ENCODE assay signal across 1 cellular context in the genomic region with DNA sequence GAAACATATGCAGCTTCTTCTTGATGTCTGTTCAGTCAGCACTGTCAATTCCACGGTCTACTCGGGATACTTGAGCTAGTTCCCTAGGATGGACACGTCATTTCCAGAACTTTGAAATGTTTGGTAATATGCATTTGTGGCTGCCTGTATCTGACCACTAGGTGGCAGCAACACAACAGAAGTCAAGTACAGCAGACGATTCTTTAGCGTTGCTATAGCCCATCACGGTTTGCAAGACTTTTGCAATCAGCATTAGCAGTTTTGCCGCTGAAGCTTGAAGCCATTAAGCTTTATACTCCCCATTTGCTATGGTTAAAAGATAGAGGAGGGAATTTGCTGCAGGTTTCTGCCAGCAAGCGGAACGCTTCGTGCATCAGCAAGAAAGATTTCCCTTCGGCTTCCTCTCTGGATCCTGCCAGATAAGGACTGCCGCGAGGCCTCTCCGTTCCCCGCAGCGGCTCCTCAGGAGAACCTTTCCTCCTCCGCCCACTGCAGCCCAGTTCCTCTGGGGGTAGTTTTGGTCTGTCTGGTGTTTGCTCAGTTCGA.
A peak's percentile ranks its signal among the peaks of the same experiment; 100 is the strongest.
TF ChIP-seq lines count a peak whose summit lies in the region.

No MANE protein-coding gene starts in this region.

TF ChIP-seq in HepG2, 621 proteins besides CTCF, POLR2A, EP300 and RAD21 (continued from another document and continues in another):
- TF ChIP-seq, protein P1, sequence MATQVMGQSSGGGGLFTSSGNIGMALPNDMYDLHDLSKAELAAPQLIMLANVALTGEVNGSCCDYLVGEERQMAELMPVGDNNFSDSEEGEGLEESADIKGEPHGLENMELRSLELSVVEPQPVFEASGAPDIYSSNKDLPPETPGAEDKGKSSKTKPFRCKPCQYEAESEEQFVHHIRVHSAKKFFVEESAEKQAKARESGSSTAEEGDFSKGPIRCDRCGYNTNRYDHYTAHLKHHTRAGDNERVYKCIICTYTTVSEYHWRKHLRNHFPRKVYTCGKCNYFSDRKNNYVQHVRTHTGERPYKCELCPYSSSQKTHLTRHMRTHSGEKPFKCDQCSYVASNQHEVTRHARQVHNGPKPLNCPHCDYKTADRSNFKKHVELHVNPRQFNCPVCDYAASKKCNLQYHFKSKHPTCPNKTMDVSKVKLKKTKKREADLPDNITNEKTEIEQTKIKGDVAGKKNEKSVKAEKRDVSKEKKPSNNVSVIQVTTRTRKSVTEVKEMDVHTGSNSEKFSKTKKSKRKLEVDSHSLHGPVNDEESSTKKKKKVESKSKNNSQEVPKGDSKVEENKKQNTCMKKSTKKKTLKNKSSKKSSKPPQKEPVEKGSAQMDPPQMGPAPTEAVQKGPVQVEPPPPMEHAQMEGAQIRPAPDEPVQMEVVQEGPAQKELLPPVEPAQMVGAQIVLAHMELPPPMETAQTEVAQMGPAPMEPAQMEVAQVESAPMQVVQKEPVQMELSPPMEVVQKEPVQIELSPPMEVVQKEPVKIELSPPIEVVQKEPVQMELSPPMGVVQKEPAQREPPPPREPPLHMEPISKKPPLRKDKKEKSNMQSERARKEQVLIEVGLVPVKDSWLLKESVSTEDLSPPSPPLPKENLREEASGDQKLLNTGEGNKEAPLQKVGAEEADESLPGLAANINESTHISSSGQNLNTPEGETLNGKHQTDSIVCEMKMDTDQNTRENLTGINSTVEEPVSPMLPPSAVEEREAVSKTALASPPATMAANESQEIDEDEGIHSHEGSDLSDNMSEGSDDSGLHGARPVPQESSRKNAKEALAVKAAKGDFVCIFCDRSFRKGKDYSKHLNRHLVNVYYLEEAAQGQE (IDR thresholded peaks at IDR 0.05; ENCODE audit: borderline replicate concordance in 1 of 2, low read depth in 1 of 2, low read length in 2 of 2), result no peak
- no peak for TF ChIP-seq HDAC1 (CRISPR knock-in tag; IDR thresholded peaks at IDR 0.05)
- TF ChIP-seq MEIS1 (CRISPR knock-in tag; IDR thresholded peaks at IDR 0.05; ENCODE audit: borderline replicate concordance), result no peak
- TF ChIP-seq ZNF275 (CRISPR knock-in tag; IDR thresholded peaks at IDR 0.05; ENCODE audit: borderline replicate concordance), result no peak
- no peak for TF ChIP-seq HHEX (CRISPR knock-in tag; IDR thresholded peaks at IDR 0.05)
- 0 out of 2 replicates have a peak, but pooled peaks have one; percentile 40 for TF ChIP-seq SSRP1 (CRISPR knock-in tag; IDR thresholded peaks at IDR 0.05)
- 0 out of 2 replicates have a peak, but pooled peaks have one; percentile 16 for TF ChIP-seq MIXL1 (CRISPR knock-in tag; IDR thresholded peaks at IDR 0.05)
- TF ChIP-seq RNF219 (CRISPR knock-in tag; IDR thresholded peaks at IDR 0.05), result no peak
- TF ChIP-seq MIER2 (CRISPR knock-in tag; IDR thresholded peaks at IDR 0.05), result no peak
- TF ChIP-seq CHCHD3 (CRISPR knock-in tag; IDR thresholded peaks at IDR 0.05), result no peak
- TF ChIP-seq HDAC2 (CRISPR knock-in tag; IDR thresholded peaks at IDR 0.05), result no peak
- TF ChIP-seq ZNF431 (CRISPR knock-in tag; IDR thresholded peaks at IDR 0.05; ENCODE audit: borderline replicate concordance, low read depth), result no peak
- no peak for TF ChIP-seq LCORL (IDR thresholded peaks at IDR 0.05)
- TF ChIP-seq LCORL (CRISPR knock-in tag; IDR thresholded peaks at IDR 0.05), result peak; percentile 7; the same call in 1 of the 2 replicates
- TF ChIP-seq BRF2 (CRISPR knock-in tag; IDR thresholded peaks at IDR 0.05), result no peak
- no peak for TF ChIP-seq MATR3 (CRISPR knock-in tag; IDR thresholded peaks at IDR 0.05)
- TF ChIP-seq GATAD2A (CRISPR knock-in tag; IDR thresholded peaks at IDR 0.05), result 0 out of 2 replicates have a peak, but pooled peaks have one; percentile 16
- TF ChIP-seq ZNF773 (CRISPR knock-in tag; IDR thresholded peaks at IDR 0.05; ENCODE audit: borderline replicate concordance), result no peak
- TF ChIP-seq CCAR2 (optimal IDR thresholded peaks at IDR 0.05; ENCODE audit: low read depth, low read length), result no peak
- TF ChIP-seq FOXP1 (IDR thresholded peaks at IDR 0.05), result no peak
- no peak for TF ChIP-seq FOXP1 (CRISPR knock-in tag; IDR thresholded peaks at IDR 0.05)
- TF ChIP-seq CEBPB (IDR thresholded peaks at IDR 0.05; ENCODE audit: borderline replicate concordance, low read depth, low read length), result peak; percentile 50
- TF ChIP-seq ZNF772 (CRISPR knock-in tag; IDR thresholded peaks at IDR 0.05), result 0 out of 2 replicates have a peak, but pooled peaks have one; percentile 38
- no peak for TF ChIP-seq CAMTA2 (CRISPR knock-in tag; IDR thresholded peaks at IDR 0.05; ENCODE audit: borderline replicate concordance)
- TF ChIP-seq KLF6 (CRISPR knock-in tag; IDR thresholded peaks at IDR 0.05), result no peak
- TF ChIP-seq ZNF564 (CRISPR knock-in tag; IDR thresholded peaks at IDR 0.05), result no peak
- TF ChIP-seq NR2F6 (IDR thresholded peaks at IDR 0.05), result no peak
- no peak for TF ChIP-seq NR2F6 (CRISPR knock-in tag; IDR thresholded peaks at IDR 0.05)
- no peak for TF ChIP-seq ZNF879 (CRISPR knock-in tag; IDR thresholded peaks at IDR 0.05)
- no peak for TF ChIP-seq FOXA3 (CRISPR knock-in tag; IDR thresholded peaks at IDR 0.05)
- no peak for TF ChIP-seq TOPORS (CRISPR knock-in tag; IDR thresholded peaks at IDR 0.05)
- TF ChIP-seq GTF2F1 (IDR thresholded peaks at IDR 0.05; ENCODE audit: low read length), result no peak
- TF ChIP-seq ZNF274 (CRISPR knock-in tag; IDR thresholded peaks at IDR 0.05), result no peak
- no peak for TF ChIP-seq ZNF124 (CRISPR knock-in tag; IDR thresholded peaks at IDR 0.05)
- no peak for TF ChIP-seq ZNF674 (CRISPR knock-in tag; IDR thresholded peaks at IDR 0.05; ENCODE audit: low read depth)
- no peak for TF ChIP-seq PRMT3 (CRISPR knock-in tag; IDR thresholded peaks at IDR 0.05; ENCODE audit: borderline replicate concordance, low read depth)
- no peak for TF ChIP-seq ZNF616 (CRISPR knock-in tag; IDR thresholded peaks at IDR 0.05; ENCODE audit: low read depth)
- TF ChIP-seq ZNF782 (CRISPR knock-in tag; IDR thresholded peaks at IDR 0.05; ENCODE audit: borderline replicate concordance), result no peak
- TF ChIP-seq ATAD3A (CRISPR knock-in tag; IDR thresholded peaks at IDR 0.05), result no peak
- TF ChIP-seq AFF4 (CRISPR knock-in tag; IDR thresholded peaks at IDR 0.05), result no peak
- TF ChIP-seq NFATC3 (CRISPR knock-in tag; IDR thresholded peaks at IDR 0.05), result no peak
- no peak for TF ChIP-seq KAT2B (IDR thresholded peaks at IDR 0.05; ENCODE audit: borderline replicate concordance, low read depth, low read length)
- TF ChIP-seq KDM3A (CRISPR knock-in tag; IDR thresholded peaks at IDR 0.05; ENCODE audit: low read depth), result peak; percentile 86; the same call in 1 of the 2 replicates
- TF ChIP-seq RARA (CRISPR knock-in tag; IDR thresholded peaks at IDR 0.05), result no peak
- TF ChIP-seq ZSCAN31 (CRISPR knock-in tag; IDR thresholded peaks at IDR 0.05; ENCODE audit: low read depth), result no peak
- no peak for TF ChIP-seq ZNF709 (CRISPR knock-in tag; IDR thresholded peaks at IDR 0.05)
- TF ChIP-seq SALL2 (CRISPR knock-in tag; IDR thresholded peaks at IDR 0.05), result no peak
- TF ChIP-seq AHDC1 (CRISPR knock-in tag; IDR thresholded peaks at IDR 0.05; ENCODE audit: borderline replicate concordance), result no peak
